In the genomic region with DNA sequence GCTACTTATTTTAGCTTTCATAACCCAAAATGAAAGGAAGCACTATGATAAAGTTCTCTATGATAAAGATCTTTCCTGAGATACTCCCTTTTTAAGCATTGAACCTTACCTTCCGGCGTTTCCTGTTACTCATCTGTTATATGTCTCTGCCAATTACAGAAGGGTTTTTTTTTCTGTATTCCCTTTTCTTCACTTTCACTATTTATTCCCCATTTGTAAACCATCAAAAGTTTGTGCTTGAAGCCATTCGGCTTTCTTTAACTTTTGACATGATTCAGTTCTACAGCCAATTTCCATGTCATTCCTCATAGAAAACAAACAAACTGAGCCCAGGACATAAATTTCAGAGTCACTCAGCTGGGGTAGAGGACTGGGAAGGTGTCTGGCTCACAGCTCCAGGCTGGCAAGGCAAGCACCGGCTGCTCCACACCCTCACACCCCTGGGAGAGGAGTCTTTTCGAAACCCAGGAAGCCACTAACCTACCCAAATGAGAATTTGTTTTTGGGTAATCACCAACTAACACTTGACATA, we compare ENCODE assay signal across 1 cellular context.
TF ChIP-seq lines count a peak whose summit lies in the region.

No MANE protein-coding gene starts in this region.

TF ChIP-seq in K562, 482 proteins besides CTCF, POLR2A, EP300 and RAD21 (continued from another document and continues in another):
- TF ChIP-seq, protein P1, sequence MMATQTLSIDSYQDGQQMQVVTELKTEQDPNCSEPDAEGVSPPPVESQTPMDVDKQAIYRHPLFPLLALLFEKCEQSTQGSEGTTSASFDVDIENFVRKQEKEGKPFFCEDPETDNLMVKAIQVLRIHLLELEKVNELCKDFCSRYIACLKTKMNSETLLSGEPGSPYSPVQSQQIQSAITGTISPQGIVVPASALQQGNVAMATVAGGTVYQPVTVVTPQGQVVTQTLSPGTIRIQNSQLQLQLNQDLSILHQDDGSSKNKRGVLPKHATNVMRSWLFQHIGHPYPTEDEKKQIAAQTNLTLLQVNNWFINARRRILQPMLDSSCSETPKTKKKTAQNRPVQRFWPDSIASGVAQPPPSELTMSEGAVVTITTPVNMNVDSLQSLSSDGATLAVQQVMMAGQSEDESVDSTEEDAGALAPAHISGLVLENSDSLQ (IDR thresholded peaks at IDR 0.05), result peak; percentile 41; the same call in 1 of the 2 replicates
- TF ChIP-seq CREB1 (IDR thresholded peaks at IDR 0.05), result no peak
- no peak for TF ChIP-seq CREB1 (CRISPR knock-in tag; IDR thresholded peaks at IDR 0.05)
- TF ChIP-seq NFE2 (IDR thresholded peaks at IDR 0.05; ENCODE audit: low read depth), result no peak
- TF ChIP-seq DPF2 (IDR thresholded peaks at IDR 0.05), result peak; percentile 73
- no peak for TF ChIP-seq ZSCAN32 (CRISPR knock-in tag; IDR thresholded peaks at IDR 0.05)
- no peak for TF ChIP-seq ELF4 (CRISPR knock-in tag; IDR thresholded peaks at IDR 0.05)
- no peak; the same call in 1 of the 2 replicates for TF ChIP-seq NCOR1 (IDR thresholded peaks at IDR 0.05)
- TF ChIP-seq ZNF41 (CRISPR knock-in tag; conservative IDR thresholded peaks at IDR 0.05), result no peak
- no peak for TF ChIP-seq OTX1 (CRISPR knock-in tag; IDR thresholded peaks at IDR 0.05)
- TF ChIP-seq POLR3A (IDR thresholded peaks at IDR 0.05; ENCODE audit: borderline replicate concordance, extremely low read depth, insufficient read depth, insufficient read length), result no peak
- no peak for TF ChIP-seq ZNF165 (CRISPR knock-in tag; IDR thresholded peaks at IDR 0.05; ENCODE audit: borderline replicate concordance)
- TF ChIP-seq RFX7 (CRISPR knock-in tag; IDR thresholded peaks at IDR 0.05), result no peak
- TF ChIP-seq RBFOX2 (IDR thresholded peaks at IDR 0.05; ENCODE audit: low read depth, low read length), result no peak
- TF ChIP-seq SMARCE1 (IDR thresholded peaks at IDR 0.05), result peak; percentile 80
- TF ChIP-seq ZNF121 (CRISPR knock-in tag; conservative IDR thresholded peaks at IDR 0.05), result no peak
- TF ChIP-seq, protein P2, sequence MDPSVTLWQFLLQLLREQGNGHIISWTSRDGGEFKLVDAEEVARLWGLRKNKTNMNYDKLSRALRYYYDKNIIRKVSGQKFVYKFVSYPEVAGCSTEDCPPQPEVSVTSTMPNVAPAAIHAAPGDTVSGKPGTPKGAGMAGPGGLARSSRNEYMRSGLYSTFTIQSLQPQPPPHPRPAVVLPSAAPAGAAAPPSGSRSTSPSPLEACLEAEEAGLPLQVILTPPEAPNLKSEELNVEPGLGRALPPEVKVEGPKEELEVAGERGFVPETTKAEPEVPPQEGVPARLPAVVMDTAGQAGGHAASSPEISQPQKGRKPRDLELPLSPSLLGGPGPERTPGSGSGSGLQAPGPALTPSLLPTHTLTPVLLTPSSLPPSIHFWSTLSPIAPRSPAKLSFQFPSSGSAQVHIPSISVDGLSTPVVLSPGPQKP (CRISPR knock-in tag; IDR thresholded peaks at IDR 0.05), result no peak
- TF ChIP-seq, protein P3, sequence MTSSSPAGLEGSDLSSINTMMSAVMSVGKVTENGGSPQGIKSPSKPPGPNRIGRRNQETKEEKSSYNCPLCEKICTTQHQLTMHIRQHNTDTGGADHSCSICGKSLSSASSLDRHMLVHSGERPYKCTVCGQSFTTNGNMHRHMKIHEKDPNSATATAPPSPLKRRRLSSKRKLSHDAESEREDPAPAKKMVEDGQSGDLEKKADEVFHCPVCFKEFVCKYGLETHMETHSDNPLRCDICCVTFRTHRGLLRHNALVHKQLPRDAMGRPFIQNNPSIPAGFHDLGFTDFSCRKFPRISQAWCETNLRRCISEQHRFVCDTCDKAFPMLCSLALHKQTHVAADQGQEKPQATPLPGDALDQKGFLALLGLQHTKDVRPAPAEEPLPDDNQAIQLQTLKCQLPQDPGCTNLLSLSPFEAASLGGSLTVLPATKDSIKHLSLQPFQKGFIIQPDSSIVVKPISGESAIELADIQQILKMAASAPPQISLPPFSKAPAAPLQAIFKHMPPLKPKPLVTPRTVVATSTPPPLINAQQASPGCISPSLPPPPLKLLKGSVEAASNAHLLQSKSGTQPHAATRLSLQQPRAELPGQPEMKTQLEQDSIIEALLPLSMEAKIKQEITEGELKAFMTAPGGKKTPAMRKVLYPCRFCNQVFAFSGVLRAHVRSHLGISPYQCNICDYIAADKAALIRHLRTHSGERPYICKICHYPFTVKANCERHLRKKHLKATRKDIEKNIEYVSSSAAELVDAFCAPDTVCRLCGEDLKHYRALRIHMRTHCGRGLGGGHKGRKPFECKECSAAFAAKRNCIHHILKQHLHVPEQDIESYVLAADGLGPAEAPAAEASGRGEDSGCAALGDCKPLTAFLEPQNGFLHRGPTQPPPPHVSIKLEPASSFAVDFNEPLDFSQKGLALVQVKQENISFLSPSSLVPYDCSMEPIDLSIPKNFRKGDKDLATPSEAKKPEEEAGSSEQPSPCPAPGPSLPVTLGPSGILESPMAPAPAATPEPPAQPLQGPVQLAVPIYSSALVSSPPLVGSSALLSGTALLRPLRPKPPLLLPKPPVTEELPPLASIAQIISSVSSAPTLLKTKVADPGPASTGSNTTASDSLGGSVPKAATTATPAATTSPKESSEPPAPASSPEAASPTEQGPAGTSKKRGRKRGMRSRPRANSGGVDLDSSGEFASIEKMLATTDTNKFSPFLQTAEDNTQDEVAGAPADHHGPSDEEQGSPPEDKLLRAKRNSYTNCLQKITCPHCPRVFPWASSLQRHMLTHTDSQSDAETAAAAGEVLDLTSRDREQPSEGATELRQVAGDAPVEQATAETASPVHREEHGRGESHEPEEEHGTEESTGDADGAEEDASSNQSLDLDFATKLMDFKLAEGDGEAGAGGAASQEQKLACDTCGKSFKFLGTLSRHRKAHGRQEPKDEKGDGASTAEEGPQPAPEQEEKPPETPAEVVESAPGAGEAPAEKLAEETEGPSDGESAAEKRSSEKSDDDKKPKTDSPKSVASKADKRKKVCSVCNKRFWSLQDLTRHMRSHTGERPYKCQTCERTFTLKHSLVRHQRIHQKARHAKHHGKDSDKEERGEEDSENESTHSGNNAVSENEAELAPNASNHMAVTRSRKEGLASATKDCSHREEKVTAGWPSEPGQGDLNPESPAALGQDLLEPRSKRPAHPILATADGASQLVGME (CRISPR knock-in tag; IDR thresholded peaks at IDR 0.05), result no peak
- no peak for TF ChIP-seq EWSR1 (IDR thresholded peaks at IDR 0.05; ENCODE audit: borderline replicate concordance, low read depth, partially characterized antibody)
- no peak for TF ChIP-seq ZNF3 (CRISPR knock-in tag; IDR thresholded peaks at IDR 0.05)
- TF ChIP-seq, protein P4, sequence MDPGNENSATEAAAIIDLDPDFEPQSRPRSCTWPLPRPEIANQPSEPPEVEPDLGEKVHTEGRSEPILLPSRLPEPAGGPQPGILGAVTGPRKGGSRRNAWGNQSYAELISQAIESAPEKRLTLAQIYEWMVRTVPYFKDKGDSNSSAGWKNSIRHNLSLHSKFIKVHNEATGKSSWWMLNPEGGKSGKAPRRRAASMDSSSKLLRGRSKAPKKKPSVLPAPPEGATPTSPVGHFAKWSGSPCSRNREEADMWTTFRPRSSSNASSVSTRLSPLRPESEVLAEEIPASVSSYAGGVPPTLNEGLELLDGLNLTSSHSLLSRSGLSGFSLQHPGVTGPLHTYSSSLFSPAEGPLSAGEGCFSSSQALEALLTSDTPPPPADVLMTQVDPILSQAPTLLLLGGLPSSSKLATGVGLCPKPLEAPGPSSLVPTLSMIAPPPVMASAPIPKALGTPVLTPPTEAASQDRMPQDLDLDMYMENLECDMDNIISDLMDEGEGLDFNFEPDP (CRISPR knock-in tag; IDR thresholded peaks at IDR 0.05), result no peak
- TF ChIP-seq CTBP1 (IDR thresholded peaks at IDR 0.05; ENCODE audit: borderline replicate concordance), result no peak
- no peak for TF ChIP-seq ZKSCAN3 (CRISPR knock-in tag; IDR thresholded peaks at IDR 0.05)
- no peak for TF ChIP-seq FOXP1 (CRISPR knock-in tag; IDR thresholded peaks at IDR 0.05)
- no peak for TF ChIP-seq CHCHD3 (CRISPR knock-in tag; IDR thresholded peaks at IDR 0.05)
- TF ChIP-seq NR2C1 (IDR thresholded peaks at IDR 0.05), result 0 out of 2 replicates have a peak, but pooled peaks have one; percentile 6
- TF ChIP-seq NR2C1 (tag; IDR thresholded peaks at IDR 0.05), result no peak
- TF ChIP-seq ZBTB7A (IDR thresholded peaks at IDR 0.05; ENCODE audit: borderline replicate concordance, control insufficient read depth, low read depth, low read length), result no peak
- TF ChIP-seq, protein P5, sequence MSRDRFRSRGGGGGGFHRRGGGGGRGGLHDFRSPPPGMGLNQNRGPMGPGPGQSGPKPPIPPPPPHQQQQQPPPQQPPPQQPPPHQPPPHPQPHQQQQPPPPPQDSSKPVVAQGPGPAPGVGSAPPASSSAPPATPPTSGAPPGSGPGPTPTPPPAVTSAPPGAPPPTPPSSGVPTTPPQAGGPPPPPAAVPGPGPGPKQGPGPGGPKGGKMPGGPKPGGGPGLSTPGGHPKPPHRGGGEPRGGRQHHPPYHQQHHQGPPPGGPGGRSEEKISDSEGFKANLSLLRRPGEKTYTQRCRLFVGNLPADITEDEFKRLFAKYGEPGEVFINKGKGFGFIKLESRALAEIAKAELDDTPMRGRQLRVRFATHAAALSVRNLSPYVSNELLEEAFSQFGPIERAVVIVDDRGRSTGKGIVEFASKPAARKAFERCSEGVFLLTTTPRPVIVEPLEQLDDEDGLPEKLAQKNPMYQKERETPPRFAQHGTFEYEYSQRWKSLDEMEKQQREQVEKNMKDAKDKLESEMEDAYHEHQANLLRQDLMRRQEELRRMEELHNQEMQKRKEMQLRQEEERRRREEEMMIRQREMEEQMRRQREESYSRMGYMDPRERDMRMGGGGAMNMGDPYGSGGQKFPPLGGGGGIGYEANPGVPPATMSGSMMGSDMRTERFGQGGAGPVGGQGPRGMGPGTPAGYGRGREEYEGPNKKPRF (IDR thresholded peaks at IDR 0.05; ENCODE audit: low read depth, low read length), result no peak
- no peak for TF ChIP-seq ZNF174 (CRISPR knock-in tag; IDR thresholded peaks at IDR 0.05)
- no peak for TF ChIP-seq RFX1 (IDR thresholded peaks at IDR 0.05)
- TF ChIP-seq HEY1 (CRISPR knock-in tag; IDR thresholded peaks at IDR 0.05; ENCODE audit: borderline replicate concordance), result no peak
- peak; percentile 35; the same call in 1 of the 2 replicates for TF ChIP-seq ZNF384 (IDR thresholded peaks at IDR 0.05; ENCODE audit: low read depth, low read length)
- TF ChIP-seq, protein P6, sequence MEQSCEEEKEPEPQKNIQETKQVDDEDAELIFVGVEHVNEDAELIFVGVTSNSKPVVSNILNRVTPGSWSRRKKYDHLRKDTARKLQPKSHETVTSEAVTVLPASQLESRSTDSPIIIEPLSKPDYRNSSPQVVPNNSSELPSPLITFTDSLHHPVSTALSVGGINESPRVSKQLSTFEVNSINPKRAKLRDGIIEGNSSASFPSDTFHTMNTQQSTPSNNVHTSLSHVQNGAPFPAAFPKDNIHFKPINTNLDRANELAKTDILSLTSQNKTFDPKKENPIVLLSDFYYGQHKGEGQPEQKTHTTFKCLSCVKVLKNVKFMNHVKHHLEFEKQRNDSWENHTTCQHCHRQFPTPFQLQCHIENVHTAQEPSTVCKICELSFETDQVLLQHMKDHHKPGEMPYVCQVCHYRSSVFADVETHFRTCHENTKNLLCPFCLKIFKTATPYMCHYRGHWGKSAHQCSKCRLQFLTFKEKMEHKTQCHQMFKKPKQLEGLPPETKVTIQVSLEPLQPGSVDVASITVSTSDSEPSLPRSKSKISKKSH (CRISPR knock-in tag; IDR thresholded peaks at IDR 0.05), result no peak
- TF ChIP-seq ZNF24 (IDR thresholded peaks at IDR 0.05), result no peak
- TF ChIP-seq ZNF133 (CRISPR knock-in tag; IDR thresholded peaks at IDR 0.05), result no peak
- no peak for TF ChIP-seq RBM14 (IDR thresholded peaks at IDR 0.05; ENCODE audit: borderline replicate concordance, insufficient read depth, low read depth, low read length)
- no peak for TF ChIP-seq POLR2AphosphoS5 (IDR thresholded peaks at IDR 0.05; ENCODE audit: control insufficient read depth, insufficient read depth, low read depth, low read length)
- peak; percentile 67; the same call in 1 of the 2 replicates for TF ChIP-seq JUND (IDR thresholded peaks at IDR 0.05; ENCODE audit: borderline replicate concordance, low read depth, low read length)
- TF ChIP-seq JUND (tag; IDR thresholded peaks at IDR 0.05; ENCODE audit: borderline replicate concordance, low read depth, low read length), result no peak; the same call in 2 of the 3 replicates
- no peak for TF ChIP-seq PHB2 (IDR thresholded peaks at IDR 0.05; ENCODE audit: low read depth)
- TF ChIP-seq ZNF408 (CRISPR knock-in tag; IDR thresholded peaks at IDR 0.05; ENCODE audit: low read depth), result no peak
- TF ChIP-seq TBL1XR1 (IDR thresholded peaks at IDR 0.05; ENCODE audit: low read length in 2 of 2), result no peak
- TF ChIP-seq GATAD2A (IDR thresholded peaks at IDR 0.05), result no peak
- TF ChIP-seq ZNF76 (CRISPR knock-in tag; IDR thresholded peaks at IDR 0.05; ENCODE audit: borderline replicate concordance), result no peak
- no peak for TF ChIP-seq KLF1 (tag; IDR thresholded peaks at IDR 0.05)
- TF ChIP-seq HNRNPLL (IDR thresholded peaks at IDR 0.05; ENCODE audit: low read depth, low read length, poor library complexity, severe bottlenecking), result no peak
- no peak for TF ChIP-seq MXI1 (IDR thresholded peaks at IDR 0.05; ENCODE audit: low read depth, low read length)
- TF ChIP-seq, protein P7, sequence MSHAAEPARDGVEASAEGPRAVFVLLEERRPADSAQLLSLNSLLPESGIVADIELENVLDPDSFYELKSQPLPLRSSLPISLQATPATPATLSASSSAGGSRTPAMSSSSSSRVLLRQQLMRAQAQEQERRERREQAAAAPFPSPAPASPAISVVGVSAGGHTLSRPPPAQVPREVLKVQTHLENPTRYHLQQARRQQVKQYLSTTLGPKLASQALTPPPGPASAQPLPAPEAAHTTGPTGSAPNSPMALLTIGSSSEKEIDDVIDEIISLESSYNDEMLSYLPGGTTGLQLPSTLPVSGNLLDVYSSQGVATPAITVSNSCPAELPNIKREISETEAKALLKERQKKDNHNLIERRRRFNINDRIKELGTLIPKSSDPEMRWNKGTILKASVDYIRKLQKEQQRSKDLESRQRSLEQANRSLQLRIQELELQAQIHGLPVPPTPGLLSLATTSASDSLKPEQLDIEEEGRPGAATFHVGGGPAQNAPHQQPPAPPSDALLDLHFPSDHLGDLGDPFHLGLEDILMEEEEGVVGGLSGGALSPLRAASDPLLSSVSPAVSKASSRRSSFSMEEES (CRISPR knock-in tag; IDR thresholded peaks at IDR 0.05), result no peak
- no peak for TF ChIP-seq KDM2B (CRISPR knock-in tag; IDR thresholded peaks at IDR 0.05)
- peak; percentile 62; the same call in 1 of the 2 replicates for TF ChIP-seq GTF2E2 (tag; IDR thresholded peaks at IDR 0.05)
- TF ChIP-seq ZNF212 (CRISPR knock-in tag; IDR thresholded peaks at IDR 0.05), result no peak
- no peak for TF ChIP-seq HDAC1 (IDR thresholded peaks at IDR 0.05)
- TF ChIP-seq, protein P8, sequence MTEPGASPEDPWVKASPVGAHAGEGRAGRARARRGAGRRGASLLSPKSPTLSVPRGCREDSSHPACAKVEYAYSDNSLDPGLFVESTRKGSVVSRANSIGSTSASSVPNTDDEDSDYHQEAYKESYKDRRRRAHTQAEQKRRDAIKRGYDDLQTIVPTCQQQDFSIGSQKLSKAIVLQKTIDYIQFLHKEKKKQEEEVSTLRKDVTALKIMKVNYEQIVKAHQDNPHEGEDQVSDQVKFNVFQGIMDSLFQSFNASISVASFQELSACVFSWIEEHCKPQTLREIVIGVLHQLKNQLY (CRISPR knock-in tag; conservative IDR thresholded peaks at IDR 0.05), result no peak
- 0 out of 2 replicates have a peak, but pooled peaks have one; percentile 34 for TF ChIP-seq ZNF253 (CRISPR knock-in tag; conservative IDR thresholded peaks at IDR 0.05)
- no peak for TF ChIP-seq SIN3B (IDR thresholded peaks at IDR 0.05; ENCODE audit: low read depth)
